ENCODE assay signal across 19 cellular contexts in the genomic region with DNA sequence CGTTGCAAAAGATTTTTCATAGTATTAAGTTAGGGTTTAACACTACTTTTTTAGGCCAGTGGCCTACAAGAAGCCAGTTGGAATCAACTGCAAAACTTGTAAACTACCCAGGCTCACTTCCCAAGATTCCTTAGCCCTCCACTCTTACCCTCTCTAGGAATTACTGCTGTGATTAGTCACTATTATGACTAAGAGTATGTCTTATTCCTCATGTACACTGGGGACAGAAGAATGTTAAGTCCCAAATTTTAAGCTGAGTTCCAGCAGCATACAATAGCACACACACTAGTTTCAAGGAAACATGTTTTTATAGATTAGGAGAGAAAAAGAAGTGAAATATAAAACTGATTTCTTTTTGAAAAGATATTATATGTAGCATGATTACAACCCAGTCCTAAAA.
"Had no signal": no experiment of that assay in that cellular context is flagged by ENCODE, and none has a peak within 500 bp of the region (broad histone marks: within the 10 kb centered on the region; RNA-seq: fewer than 3 reads in every experiment).

No MANE protein-coding gene starts in this region.

- H3K4me1 ChIP-seq: body of pancreas had no signal

- H3K9me3 ChIP-seq: body of pancreas, mucosa of descending colon, thoracic aorta had no signal

- H3K27me3 Mint-ChIP-seq: activated T-helper 17 cell treated with anti-CD3 and anti-CD28 coated beads, Interleukin-2, amount 50 U/mL, for 72 hours; central memory CD8-positive, alpha-beta T cell; stimulated activated naive CD8-positive, alpha-beta T cell treated with anti-CD3 and anti-CD28 coated beads, Interleukin-15, Interleukin-2, amounts not matched to agents 100 ng/mL and 50 ng/mL, for 24 hours had no signal

- H3K4me3 Mint-ChIP-seq: activated naive CD4-positive, alpha-beta T cell treated with anti-CD3 and anti-CD28 coated beads for 36 hours; activated T-helper 17 cell treated with anti-CD3 and anti-CD28 coated beads, Interleukin-2, amount 50 U/mL, for 72 hours; central memory CD8-positive, alpha-beta T cell; effector memory CD8-positive, alpha-beta T cell; nephron; stimulated activated naive CD8-positive, alpha-beta T cell treated with anti-CD3 and anti-CD28 coated beads, Interleukin-15, Interleukin-2, amounts not matched to agents 100 ng/mL and 50 ng/mL, for 24 hours had no signal

- FAIRE-seq: TTC549 had no signal

- H3K9me3 Mint-ChIP-seq: activated naive CD4-positive, alpha-beta T cell treated with anti-CD3 and anti-CD28 coated beads for 36 hours; activated T-helper 17 cell treated with anti-CD3 and anti-CD28 coated beads, Interleukin-2, amount 50 U/mL, for 72 hours; central memory CD8-positive, alpha-beta T cell; effector memory CD8-positive, alpha-beta T cell; stimulated activated naive CD8-positive, alpha-beta T cell treated with anti-CD3 and anti-CD28 coated beads, Interleukin-15, Interleukin-2, amounts not matched to agents 100 ng/mL and 50 ng/mL, for 24 hours had no signal

- H3K27ac Mint-ChIP-seq: activated naive CD4-positive, alpha-beta T cell treated with anti-CD3 and anti-CD28 coated beads for 36 hours; activated T-helper 17 cell treated with anti-CD3 and anti-CD28 coated beads, Interleukin-2, amount 50 U/mL, for 72 hours; nephron; stimulated activated naive CD8-positive, alpha-beta T cell treated with anti-CD3 and anti-CD28 coated beads, Interleukin-15, Interleukin-2, amounts not matched to agents 100 ng/mL and 50 ng/mL, for 24 hours had no signal

- DNase-seq: activated CD4-positive, alpha-beta T cell treated with anti-CD3 and anti-CD28 coated beads, Interleukin-2, amount 50 U/mL, for 1 hour; activated CD4-positive, CD25-positive, alpha-beta regulatory T cell; activated naive CD4-positive, alpha-beta T cell treated with anti-CD3 and anti-CD28 coated beads for 36 hours; activated T-cell treated with anti-CD3 and anti-CD28 coated beads for 4 hours; body of pancreas; effector memory CD8-positive, alpha-beta T cell; glutamatergic neuron; mammary epithelial cell; mucosa of descending colon; occipital lobe; stimulated activated CD4-positive, alpha-beta T cell treated with anti-CD3 and anti-CD28 coated beads, Interleukin-2, amount 100 ng/mL, for 48 hours; T-helper 2 cell had no signal

- H3K36me3 ChIP-seq: thoracic aorta had no signal

- H3K27ac ChIP-seq: body of pancreas, epithelial cell of prostate, thoracic aorta had no signal

- H3K4me1 Mint-ChIP-seq: activated T-helper 17 cell treated with anti-CD3 and anti-CD28 coated beads, Interleukin-2, amount 50 U/mL, for 72 hours; central memory CD8-positive, alpha-beta T cell; nephron had no signal

- H3K27me3 ChIP-seq: body of pancreas had no signal

- H3K4me3 ChIP-seq: body of pancreas, mucosa of descending colon, thoracic aorta had no signal
